ENCODE assay signal across 21 cellular contexts in the genomic region with DNA sequence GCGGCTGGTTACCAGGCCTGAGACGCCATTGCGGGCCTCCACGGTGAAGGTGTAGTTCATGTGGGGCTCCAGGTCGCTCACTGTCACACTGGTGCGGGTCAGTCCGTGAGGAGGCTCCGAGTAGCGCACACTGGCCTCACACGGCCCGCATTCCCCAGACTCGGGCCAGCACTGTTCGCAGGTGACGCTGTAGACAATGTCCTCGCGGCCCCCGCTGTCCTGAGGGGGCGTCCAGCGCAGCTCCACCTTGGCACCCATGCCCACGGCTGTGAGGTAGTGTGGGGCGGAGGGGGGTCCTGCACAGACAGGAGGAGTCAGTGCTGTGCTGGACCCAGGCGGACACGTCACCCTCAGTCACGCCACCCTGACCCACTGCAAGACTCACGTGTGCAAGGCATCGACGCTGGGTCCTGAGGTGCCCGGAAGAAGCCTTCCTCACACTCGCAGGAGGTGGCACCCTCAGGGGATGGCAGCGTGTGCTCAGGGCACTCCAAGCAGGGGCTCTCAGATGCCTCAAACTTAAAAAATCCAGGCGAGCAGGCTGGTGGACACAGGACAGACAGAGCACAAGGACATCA. TPM values are rescaled to one million over a fixed set of nuclear protein-coding genes. Genes with fewer than 3 reads are reported as not detected.
DNase-seq lines count a peak whose midpoint lies in the region; ATAC-seq and TF ChIP-seq lines count a peak whose summit lies in the region.
"Had no signal": no experiment of that assay in that cellular context is flagged by ENCODE, and none has a peak within 500 bp of the region (broad histone marks: within the 10 kb centered on the region; RNA-seq: fewer than 3 reads in every experiment).

No MANE protein-coding gene starts in this region.

- no peak overlapping the region for H2BK120ac ChIP-seq in neuronal stem cell (ENCODE audit: low read depth, low read length)

- H3K79me2 ChIP-seq in PC-3 (ENCODE audit: low read length): peaks cover 96% of the 10 kb centered on the region

- no peaks in the 10 kb centered on the region for H3K9me3 Mint-ChIP-seq in endodermal cell
- H3K9me3 Mint-ChIP-seq in activated T-helper 2 cell treated with anti-CD3 and anti-CD28 coated beads, Interferon-gamma antibody, Interleukin-2, Interleukin-4, amounts not matched to agents 10 μg/mL and 5 μg/mL and 100 μg/mL, durations not matched to agents 14 hours and 24 hours and 36 hours: no peaks in the 10 kb centered on the region
- H3K9me3 Mint-ChIP-seq: CD4-positive, alpha-beta T cell; IgD-negative memory B cell had no signal

- peaks cover 27% of the 10 kb centered on the region for H3K4me1 Mint-ChIP-seq in endodermal cell
- H3K4me1 Mint-ChIP-seq in activated T-helper 2 cell treated with anti-CD3 and anti-CD28 coated beads, Interferon-gamma antibody, Interleukin-2, Interleukin-4, amounts not matched to agents 10 μg/mL and 5 μg/mL and 100 μg/mL, durations not matched to agents 14 hours and 24 hours and 36 hours (ENCODE audit: low read depth): peaks cover 10% of the 10 kb centered on the region
- H3K4me1 Mint-ChIP-seq: IgD-negative memory B cell had no signal

- no peaks in the 10 kb centered on the region for H3K27me3 Mint-ChIP-seq in endodermal cell (ENCODE audit: insufficient read depth)
- peaks cover 2% of the 10 kb centered on the region for H3K27me3 Mint-ChIP-seq in activated T-helper 2 cell treated with anti-CD3 and anti-CD28 coated beads, Interferon-gamma antibody, Interleukin-2, Interleukin-4, amounts not matched to agents 10 μg/mL and 5 μg/mL and 100 μg/mL, durations not matched to agents 14 hours and 24 hours and 36 hours (ENCODE audit: low read depth)
- H3K27me3 Mint-ChIP-seq: CD4-positive, alpha-beta T cell had no signal

- H3K14ac ChIP-seq in neuronal stem cell (ENCODE audit: low read length): peak overlapping the region; percentile 26

- peaks cover 34% of the 10 kb centered on the region for H3K79me1 ChIP-seq in neuronal stem cell (ENCODE audit: low read depth, low read length)

- no peaks in the 10 kb centered on the region for H3K9me3 ChIP-seq in PC-3 (ENCODE audit: low read length)
- no peaks in the 10 kb centered on the region for H3K9me3 ChIP-seq in endodermal cell (ENCODE audit: control insufficient read depth, low read length)
- H3K9me3 ChIP-seq in neuronal stem cell (replicated peaks in 1 of 2; ENCODE audit: control insufficient read depth in 2 of 2, insufficient read depth in 1 of 2, low read depth in 1 of 2, low read length in 2 of 2): no peaks in the 10 kb centered on the region
- no peaks in the 10 kb centered on the region for H3K9me3 ChIP-seq in vagina
- H3K9me3 ChIP-seq: Caco-2 had no signal

- BruUV-seq in PC-3 (replicated peaks; lab: Mats Ljungman, UMichigan): no TSS peak

- H2AFZ ChIP-seq in PC-3 (ENCODE audit: low read length) (no peak overlapping the region), neuronal stem cell (ENCODE audit: low read length) (no peak overlapping the region)
- H2AFZ ChIP-seq: GM23248 had no signal

- H3K23ac ChIP-seq in neuronal stem cell (ENCODE audit: low read depth, low read length, poor library complexity): peak overlapping the region; percentile 50

- no peak overlapping the region for H3K4ac ChIP-seq in neuronal stem cell (ENCODE audit: low read length)

- no peak overlapping the region for H4K91ac ChIP-seq in neuronal stem cell (ENCODE audit: low read depth, low read length, poor library complexity)

- peaks cover 80% of the 10 kb centered on the region for H3K36me3 Mint-ChIP-seq in endodermal cell (ENCODE audit: low read depth)
- no peaks in the 10 kb centered on the region for H3K36me3 Mint-ChIP-seq in activated T-helper 2 cell treated with anti-CD3 and anti-CD28 coated beads, Interferon-gamma antibody, Interleukin-2, Interleukin-4, amounts not matched to agents 10 μg/mL and 5 μg/mL and 100 μg/mL, durations not matched to agents 14 hours and 24 hours and 36 hours (ENCODE audit: low read depth)
- H3K36me3 Mint-ChIP-seq: IgD-negative memory B cell had no signal

- H3K9ac ChIP-seq in PC-3 (ENCODE audit: low read length) (peak overlapping the region; percentile 37), endodermal cell (ENCODE audit: extremely low read depth, low read length, poor library complexity, severe bottlenecking) (no peak overlapping the region), neuronal stem cell (ENCODE audit: low read depth, low read length, poor library complexity) (peak overlapping the region; percentile 25)
- H3K9ac ChIP-seq: GM23248 had no signal

- H3K27ac Mint-ChIP-seq in endodermal cell: peak overlapping the region; percentile 84
- no peak overlapping the region for H3K27ac Mint-ChIP-seq in activated T-helper 2 cell treated with anti-CD3 and anti-CD28 coated beads, Interferon-gamma antibody, Interleukin-2, Interleukin-4, amounts not matched to agents 10 μg/mL and 5 μg/mL and 100 μg/mL, durations not matched to agents 14 hours and 24 hours and 36 hours
- H3K27ac Mint-ChIP-seq: CD4-positive, alpha-beta T cell; IgD-negative memory B cell had no signal

- intact Hi-C loops in PC-3 (cut with micrococcal nuclease) (loop anchor here (2.0 kb wide), 1 partner anchor 99 kb away; a partner anchor contains a TSS), vagina (cut with DNase I) (no loop called here)
- intact Hi-C loops in activated T-helper 2 cell treated with anti-CD3 and anti-CD28 coated beads, Interferon-gamma antibody, Interleukin-2, Interleukin-4, amounts not matched to agents 10 μg/mL and 5 μg/mL and 100 μg/mL, durations not matched to agents 14 hours and 24 hours and 36 hours (cut with micrococcal nuclease): no loop called here

- CTCF ChIA-PET in PC-3 (lab: Charles Lee): no interaction called here

- no peak overlapping the region for H2AK5ac ChIP-seq in neuronal stem cell (ENCODE audit: low read depth, low read length)

- no peak for ATAC-seq in PC-3
- ATAC-seq: GM12878 had no signal

- TF ChIP-seq CTCF in PC-3 (conservative IDR thresholded peaks at IDR 0.05; ENCODE audit: low read depth, low read length) (no peak), endodermal cell (conservative IDR thresholded peaks at IDR 0.05) (no peak), vagina (IDR thresholded peaks at IDR 0.05) (no peak)

- no peaks in the 10 kb centered on the region for H3K27me3 ChIP-seq in H7 (ENCODE audit: control insufficient read depth, insufficient read depth, low read length)
- no peaks in the 10 kb centered on the region for H3K27me3 ChIP-seq in PC-3 (ENCODE audit: low read length)
- no peaks in the 10 kb centered on the region for H3K27me3 ChIP-seq in endodermal cell (ENCODE audit: control insufficient read depth, insufficient read depth, low read length, poor library complexity, severe bottlenecking)
- no peaks in the 10 kb centered on the region for H3K27me3 ChIP-seq in neuronal stem cell (ENCODE audit: control insufficient read depth in 3 of 3, insufficient read depth in 3 of 3, low read depth in 1 of 3, low read length in 3 of 3)
- no peaks in the 10 kb centered on the region for H3K27me3 ChIP-seq in vagina

- H3K9me2 ChIP-seq in PC-3 (replicated peaks; ENCODE audit: low read length): no peaks in the 10 kb centered on the region

- peak overlapping the region; percentile 94 for H3K27ac ChIP-seq in PC-3 (ENCODE audit: low read length)
- H3K27ac ChIP-seq in endodermal cell (ENCODE audit: low read depth, low read length): no peak overlapping the region
- H3K27ac ChIP-seq in neuronal stem cell (replicated peaks; ENCODE audit: low read length): no peak overlapping the region
- H3K27ac ChIP-seq in vagina: no peak overlapping the region
- H3K27ac ChIP-seq: GM23248 had no signal

- no peak overlapping the region for H3K4me3 ChIP-seq in H7 (ENCODE audit: insufficient read depth, low read depth, low read length)
- H3K4me3 ChIP-seq in PC-3 (ENCODE audit: low read length): peak overlapping the region; percentile 36; the same call in 1 of the 2 replicates
- H3K4me3 ChIP-seq in endodermal cell (ENCODE audit: low read length): no peak overlapping the region
- no peak overlapping the region for H3K4me3 ChIP-seq in neuronal stem cell (ENCODE audit: low read length in 2 of 2)
- H3K4me3 ChIP-seq in vagina: no peak overlapping the region
- H3K4me3 ChIP-seq: GM12878, GM23248 had no signal

- H3K18ac ChIP-seq in neuronal stem cell (ENCODE audit: low read length): peak overlapping the region; percentile 67

- no peak for TF ChIP-seq POLR2A in vagina (IDR thresholded peaks at IDR 0.05)

- POLR2A ChIA-PET in PC-3 (lab: Charles Lee; ENCODE audit: unreplicated experiment): no interaction called here

- H4K20me1 ChIP-seq in PC-3 (ENCODE audit: low read length): peaks cover 43% of the 10 kb centered on the region

- no peak overlapping the region for H2BK15ac ChIP-seq in neuronal stem cell (ENCODE audit: low read length)

- no peak overlapping the region for H3K4me3 Mint-ChIP-seq in endodermal cell
- H3K4me3 Mint-ChIP-seq in activated T-helper 2 cell treated with anti-CD3 and anti-CD28 coated beads, Interferon-gamma antibody, Interleukin-2, Interleukin-4, amounts not matched to agents 10 μg/mL and 5 μg/mL and 100 μg/mL, durations not matched to agents 14 hours and 24 hours and 36 hours (ENCODE audit: low read depth): no peak overlapping the region
- H3K4me3 Mint-ChIP-seq: CD4-positive, alpha-beta T cell; IgD-negative memory B cell had no signal

- peaks cover 45% of the 10 kb centered on the region for H3F3A ChIP-seq in PC-3 (ENCODE audit: low read length, unreplicated experiment)

- H2BK5ac ChIP-seq in neuronal stem cell (ENCODE audit: low read length): no peak overlapping the region

- no peak overlapping the region for H4K8ac ChIP-seq in neuronal stem cell (ENCODE audit: low read depth, low read length)

- no peak overlapping the region for H2BK12ac ChIP-seq in neuronal stem cell (ENCODE audit: low read length)

- H3K4me1 ChIP-seq in PC-3 (ENCODE audit: insufficient read depth, low read length) (peaks cover 55% of the 10 kb centered on the region), endodermal cell (ENCODE audit: control insufficient read depth, insufficient read depth, low read length) (peaks cover 22% of the 10 kb centered on the region), neuronal stem cell (ENCODE audit: control insufficient read depth in 2 of 2, insufficient read depth in 1 of 2, low read depth in 1 of 2, low read length in 2 of 2) (peaks cover 4 to 24% of the 10 kb centered on the region in 2 donors), vagina (peaks cover 38% of the 10 kb centered on the region)

- 96 to 97% methylated on average over 30 to 31 of the region's 31 CpGs for WGBS in endodermal cell (ENCODE audit: insufficient coverage in 1 of 2, insufficient read length in 1 of 2), 2 experiments
- no CpG with 5 or more reads among the region's 31 CpGs for WGBS in neuronal stem cell (ENCODE audit: extremely low coverage in 2 of 2, insufficient read length in 2 of 2, insufficient replicate concordance in 1 of 2), 2 donors

- DNase-seq in H7: peak; percentile 62
- no peak for DNase-seq in PC-3
- DNase-seq in endodermal cell: no peak
- no peak for DNase-seq in neuronal stem cell (ENCODE audit: low spot score)
- DNase-seq in vagina (ENCODE audit: extremely low spot score in 2 of 2): no peak
- no peak for DNase-seq in activated T-helper 2 cell treated with anti-CD3 and anti-CD28 coated beads, Interferon-gamma antibody, Interleukin-2, Interleukin-4, amounts not matched to agents 10 μg/mL and 5 μg/mL and 100 μg/mL, durations not matched to agents 14 hours and 24 hours and 36 hours (ENCODE audit: low spot score)
- no peak for DNase-seq in stimulated activated CD8-positive, alpha-beta memory T cell treated with anti-CD3 and anti-CD28 coated beads, Interleukin-4, amount 100 ng/mL, for 48 hours
- DNase-seq: Caco-2; CD4-positive, alpha-beta T cell; DND-41; GM23248; Karpas-422; MV-4-11; NCI-H1105 treated with DMSO at 0.1 percent for 48 hours; NCI-H2029 treated with DMSO at 0.1 percent for 48 hours; NCI-H2171 treated with DMSO at 0.1 percent for 48 hours; NCI-H526; OCI-M1; RPMI8226 had no signal

- H3K36me3 ChIP-seq in H7 (replicated peaks; ENCODE audit: control insufficient read depth, insufficient read depth, low read length) (peaks cover 24% of the 10 kb centered on the region), PC-3 (ENCODE audit: low read depth, low read length) (peaks cover 81% of the 10 kb centered on the region), endodermal cell (ENCODE audit: control insufficient read depth, insufficient read depth, low read length) (peaks cover 91% of the 10 kb centered on the region), neuronal stem cell (replicated peaks in 1 of 2; ENCODE audit: control insufficient read depth in 2 of 2, insufficient read depth in 2 of 2, low read length in 2 of 2) (peaks cover 67 to 83% of the 10 kb centered on the region in 2 donors), vagina (peaks cover 0 to 42% of the 10 kb centered on the region in 2 donors)

- peak overlapping the region; percentile 63 for H3K4me2 ChIP-seq in PC-3 (ENCODE audit: low read length)
- no peak overlapping the region for H3K4me2 ChIP-seq in neuronal stem cell (ENCODE audit: insufficient read depth, low read length, poor library complexity, severe bottlenecking)

RNA-seq across cellular contexts. Expression of a gene that starts 17.9 kb away (rescaled TPM):
- total RNA-seq in H7 (2014; rRNA removed; shearing (Covaris generic)): 43.3 and 63.5 TPM in 2 replicates
- total RNA-seq in PC-3 (2014; rRNA removed): 459 and 567 TPM in 2 replicates
- 10 to 100 TPM; 56.5 to 64.3 TPM for total RNA-seq in endodermal cell
- polyA plus RNA-seq in endodermal cell (2013, experiment 1 of 2): 56.0 TPM
- 56.3 TPM for polyA plus RNA-seq in endodermal cell (2013, experiment 2 of 2)
- polyA plus RNA-seq in neuronal stem cell (2013, experiment 1 of 2): 74.6 TPM
- polyA plus RNA-seq in neuronal stem cell (2013, experiment 2 of 2): 73.7 TPM
- 264 TPM for total RNA-seq in vagina
- not detected in 2 replicates for total RNA-seq in activated T-helper 2 cell treated with anti-CD3 and anti-CD28 coated beads, Interferon-gamma antibody, Interleukin-2, Interleukin-4, amounts not matched to agents 10 μg/mL and 5 μg/mL and 100 μg/mL, durations not matched to agents 14 hours and 24 hours and 36 hours
- polyA plus RNA-seq: IgD-negative memory B cell had no signal

Comparison
In these comparisons a context has a peak if more than half of its experiments do, and no peak if none do; other contexts are left out.
1. RNA of a gene that starts 17.9 kb away (total RNA-seq): 459 to 567 TPM in PC-3, 264 TPM in vagina (single experiment), 56.5 to 64.3 TPM in endodermal cell and 43.3 to 63.5 TPM in H7; not detected in activated T-helper 2 cell treated with anti-CD3 and anti-CD28 coated beads, Interferon-gamma antibody, Interleukin-2, Interleukin-4, amounts not matched to agents 10 μg/mL and 5 μg/mL and 100 μg/mL, durations not matched to agents 14 hours and 24 hours and 36 hours; every median in the first group is over 10 times any median in the second.